10 cellular contexts compared by ENCODE assay signal in genomic region chr6:19892250-19892649, GRCh38. TPM values are rescaled to one million over a fixed set of nuclear protein-coding genes. Genes with fewer than 3 reads are reported as not detected.
A peak's percentile ranks its signal among the peaks of the same experiment; 100 is the strongest.
DNase-seq lines count a peak whose midpoint lies in the region; ATAC-seq and TF ChIP-seq lines count a peak whose summit lies in the region.
"Had no signal": no experiment of that assay in that cellular context is flagged by ENCODE, and none has a peak within 500 bp of the region (broad histone marks: within the 10 kb centered on the region; RNA-seq: fewer than 3 reads in every experiment).

No MANE protein-coding gene starts in this region.

- TF ChIP-seq EP300 in Ishikawa (IDR thresholded peaks at IDR 0.05; ENCODE audit: borderline replicate concordance): no peak

- H3K36me3 Mint-ChIP-seq in T-helper 17 cell (ENCODE audit: low read depth): no peaks in the 10 kb centered on the region

- WGBS in testis, 2 donors: 38 to 65% methylated on average over 9 of the region's 9 CpGs

- no peak for TF ChIP-seq RAD21 in Ishikawa (IDR thresholded peaks at IDR 0.05; ENCODE audit: low read depth)

- no peaks in the 10 kb centered on the region for H3K27me3 Mint-ChIP-seq in T-helper 17 cell

- peaks cover 18% of the 10 kb centered on the region for H3K4me1 ChIP-seq in foreskin keratinocyte
- peaks cover 2% of the 10 kb centered on the region for H3K4me1 ChIP-seq in testis
- H3K4me1 ChIP-seq: adrenal gland had no signal

- ATAC-seq in foreskin keratinocyte (peak; percentile 99), HG02852 (IDR thresholded peaks at IDR 0.05; ENCODE audit: unreplicated experiment) (no peak), sciatic nerve (no peak), T-helper 17 cell (no peak), GM19463 (IDR thresholded peaks at IDR 0.05; ENCODE audit: unreplicated experiment) (no peak)

- H3K9me3 ChIP-seq in testis (no peaks in the 10 kb centered on the region), T-helper 17 cell (ENCODE audit: control insufficient read depth, low read length, poor library complexity, severe bottlenecking) (no peaks in the 10 kb centered on the region)
- H3K9me3 ChIP-seq: adrenal gland had no signal

- DNase-seq in NCI-H524 treated with DMSO at 0.1 percent for 48 hours (lab: John Stamatoyannopoulos, UW): peak; percentile 4
- DNase-seq in foreskin keratinocyte: peak; percentile 91 to 95
- peak; percentile 21 for DNase-seq in testis
- no peak for DNase-seq in sciatic nerve (ENCODE audit: low spot score)
- no peak for DNase-seq in T-helper 17 cell
- DNase-seq: adrenal gland had no signal

- intact Hi-C loops in testis (cut with DNase I; ENCODE audit: low total_unique reads): no loop called here
- intact Hi-C loops in sciatic nerve (cut with DNase I): no loop called here

- TF ChIP-seq CTCF in foreskin keratinocyte (conservative IDR thresholded peaks at IDR 0.05) (no peak), testis (IDR thresholded peaks at IDR 0.05) (no peak)

- H3K4me3 ChIP-seq in testis: peak overlapping the region in 1 of 2 donors; percentile 18
- H3K4me3 ChIP-seq: adrenal gland had no signal

- H3K27ac ChIP-seq in foreskin keratinocyte (peak overlapping the region; percentile 21), testis (no peak overlapping the region)
- H3K27ac ChIP-seq: adrenal gland, parathyroid adenoma had no signal

- H3K4me3 Mint-ChIP-seq in T-helper 17 cell: no peak overlapping the region

- no peak for TF ChIP-seq POLR2A in testis (IDR thresholded peaks at IDR 0.05)

- no peaks in the 10 kb centered on the region for H3K36me3 ChIP-seq in testis (ENCODE audit: low read depth, missing control alignments)
- H3K36me3 ChIP-seq: adrenal gland had no signal

- no peaks in the 10 kb centered on the region for H3K4me1 Mint-ChIP-seq in T-helper 17 cell

- no peak overlapping the region for H3K27ac Mint-ChIP-seq in T-helper 17 cell

- H3K27me3 ChIP-seq in foreskin keratinocyte (no peaks in the 10 kb centered on the region), testis (no peaks in the 10 kb centered on the region)

TF ChIP-seq in Ishikawa, 13 proteins besides CTCF, POLR2A, EP300 and RAD21:
- TF ChIP-seq TAF1 (IDR thresholded peaks at IDR 0.05; ENCODE audit: low read depth): no peak
- no peak for TF ChIP-seq CREB1 (IDR thresholded peaks at IDR 0.05; ENCODE audit: low read depth)
- TF ChIP-seq MAX (IDR thresholded peaks at IDR 0.05): 0 out of 2 replicates have a peak, but pooled peaks have one; percentile 31
- no peak for TF ChIP-seq FOXM1 (IDR thresholded peaks at IDR 0.05; ENCODE audit: borderline replicate concordance, low read depth)
- TF ChIP-seq TCF12 (IDR thresholded peaks at IDR 0.05; ENCODE audit: low read depth): peak; percentile 30; the same call in 1 of the 2 replicates
- peak; percentile 51 for TF ChIP-seq NFIC (IDR thresholded peaks at IDR 0.05)
- no peak for TF ChIP-seq YY1 (IDR thresholded peaks at IDR 0.05; ENCODE audit: low read depth)

RNA-seq across cellular contexts. Expression of gene ID4, which starts 55.1 kb away (rescaled TPM):
- total RNA-seq in foreskin keratinocyte (not detected in 2 replicates), testis (100 to 1,000 TPM; 122 to 130 TPM), sciatic nerve (37.0 TPM), T-helper 17 cell (not detected)
- polyA plus RNA-seq in foreskin keratinocyte (not detected in 2 replicates), testis (ENCODE audit: insufficient read depth, low read depth, low replicate concordance) (51.6 TPM)

Comparison
In these comparisons a context has a peak if more than half of its experiments do, and no peak if none do; other contexts are left out.
1. DNase-seq: peak in NCI-H524 treated with DMSO at 0.1 percent for 48 hours (single experiment), foreskin keratinocyte (2 of 2) and testis (single experiment); none in sciatic nerve (single experiment) and T-helper 17 cell (0 of 3).
2. RNA of gene ID4, which starts 55.1 kb away (total RNA-seq): 122 to 130 TPM in testis and 37.0 TPM in sciatic nerve (single experiment); not detected in foreskin keratinocyte and not detected in T-helper 17 cell; every median in the first group is over 10 times any median in the second.